ENCODE assay signal across 10 cellular contexts in genomic region chr2:136874258-136874657, GRCh38.
DNase-seq lines count a peak whose midpoint lies in the region; ATAC-seq, FAIRE-seq and TF ChIP-seq lines count a peak whose summit lies in the region.
"Had no signal": no experiment of that assay in that cellular context is flagged by ENCODE, and none has a peak within 500 bp of the region (broad histone marks: within the 10 kb centered on the region; RNA-seq: fewer than 3 reads in every experiment).

No MANE protein-coding gene starts in this region.

- H3K4me3 ChIP-seq in keratinocyte (ENCODE audit: control insufficient read depth in 2 of 3, extremely low read depth in 1 of 3, insufficient read depth in 2 of 3, low read depth in 1 of 3, low read length in 3 of 3), result no peak overlapping the region

- H3K36me3 ChIP-seq in keratinocyte (ENCODE audit: control insufficient read depth in 2 of 2, extremely low read depth in 1 of 2, insufficient read depth in 2 of 2, low read length in 2 of 2), result no peaks in the 10 kb centered on the region

- no peak overlapping the region for H2AFZ ChIP-seq in keratinocyte (ENCODE audit: control insufficient read depth, low read length)

- H4K20me1 ChIP-seq in keratinocyte (ENCODE audit: control insufficient read depth, extremely low read depth, insufficient read depth, low read length), result no peaks in the 10 kb centered on the region

- TF ChIP-seq CTCF in keratinocyte (optimal IDR thresholded peaks at IDR 0.05 in 1 of 3, IDR thresholded peaks at IDR 0.05 in 1 of 3, conservative IDR thresholded peaks at IDR 0.05 in 1 of 3; ENCODE audit: extremely low read depth in 1 of 3, insufficient read depth in 2 of 3, low read length in 3 of 3), result peak; percentile 11 to 52 (median 25)

- no peaks in the 10 kb centered on the region for H3K4me1 ChIP-seq in keratinocyte (ENCODE audit: control insufficient read depth, extremely low read depth, insufficient read depth, low read length)

- H3K9ac ChIP-seq in keratinocyte (ENCODE audit: control insufficient read depth, extremely low read depth, insufficient read depth, low read length), result no peak overlapping the region

- dilution Hi-C loops in keratinocyte (cut with MboI; ENCODE audit: extremely low pct_ligation_motif_present, low sequenced_read_pairs), result no loop called here

- no peaks in the 10 kb centered on the region for H3K36me3 Mint-ChIP-seq in immature natural killer cell

- H3K4me2 ChIP-seq in keratinocyte (ENCODE audit: control insufficient read depth, extremely low read depth, insufficient read depth, low read depth, low read length), result no peak overlapping the region

- peak; percentile 64 for ATAC-seq in HG03442 (IDR thresholded peaks at IDR 0.05; ENCODE audit: unreplicated experiment)
- ATAC-seq in left colon, result no peak

- H3K9me3 ChIP-seq in keratinocyte (ENCODE audit: control insufficient read depth, low read depth, low read length), result no peaks in the 10 kb centered on the region

- H3K27me3 Mint-ChIP-seq in immature natural killer cell (ENCODE audit: low read depth in 3 of 3), result no peaks in the 10 kb centered on the region
- H3K27me3 Mint-ChIP-seq: activated B cell treated with CpG ODN at 0.5 μM for 24 hours; dendritic cell treated with granulocyte-macrophage colony-stimulating factor and Interleukin-4, amounts not matched to agents 40 ng/mL and 50 ng/mL, for 4 days had no signal

- no peak for FAIRE-seq in keratinocyte (lab: Jason Lieb, UNC)

- H3K27me3 ChIP-seq in keratinocyte (ENCODE audit: control insufficient read depth, extremely low read depth, insufficient read depth, low read length), result no peaks in the 10 kb centered on the region

- no peak overlapping the region for H3K27ac Mint-ChIP-seq in immature natural killer cell
- H3K27ac Mint-ChIP-seq: activated B cell treated with CpG ODN at 0.5 μM for 24 hours; dendritic cell treated with granulocyte-macrophage colony-stimulating factor and Interleukin-4, amounts not matched to agents 40 ng/mL and 50 ng/mL, for 4 days had no signal

- intact Hi-C loops in left colon (cut with DNase I, micrococcal nuclease), result no loop called here

- DNase-seq in EL (peak; percentile 22), RPMI7951 (ENCODE audit: low read depth) (peak; percentile 24), keratinocyte (ENCODE audit: low read depth, low spot score) (no peak), ureter (ENCODE audit: low spot score) (no peak), left colon (no peak), immature natural killer cell (no peak), foreskin melanocyte (no peak)
- DNase-seq: activated B cell treated with CpG ODN at 0.5 μM for 24 hours had no signal

- no peaks in the 10 kb centered on the region for H3K9me1 ChIP-seq in keratinocyte (ENCODE audit: control insufficient read depth, extremely low read depth, insufficient read depth, low read length)

- H3K4me1 Mint-ChIP-seq in immature natural killer cell, result no peaks in the 10 kb centered on the region
- H3K4me1 Mint-ChIP-seq: activated B cell treated with CpG ODN at 0.5 μM for 24 hours had no signal

- peaks cover 0 to 16% (median 4%) of the 10 kb centered on the region in 6 donors for H3K9me3 Mint-ChIP-seq in immature natural killer cell
- H3K9me3 Mint-ChIP-seq: activated B cell treated with CpG ODN at 0.5 μM for 24 hours; dendritic cell treated with granulocyte-macrophage colony-stimulating factor and Interleukin-4, amounts not matched to agents 40 ng/mL and 50 ng/mL, for 4 days had no signal

- no peak overlapping the region for H3K4me3 Mint-ChIP-seq in immature natural killer cell
- H3K4me3 Mint-ChIP-seq: activated B cell treated with CpG ODN at 0.5 μM for 24 hours; dendritic cell treated with granulocyte-macrophage colony-stimulating factor and Interleukin-4, amounts not matched to agents 40 ng/mL and 50 ng/mL, for 4 days had no signal

- H3K27ac ChIP-seq in keratinocyte (ENCODE audit: control insufficient read depth, insufficient read depth, low read length), result no peak overlapping the region

- H3K79me2 ChIP-seq in keratinocyte (ENCODE audit: control insufficient read depth, insufficient read depth, low read length), result no peaks in the 10 kb centered on the region

Comparison
In these comparisons a context has a peak if more than half of its experiments do, and no peak if none do; other contexts are left out.
1. DNase-seq: peak in EL (single experiment) and RPMI7951 (single experiment); none in keratinocyte (single experiment), ureter (single experiment), left colon (0 of 2), immature natural killer cell (0 of 3) and foreskin melanocyte (single experiment).